Comparison of ENCODE assay signal across 1 cellular context in genomic region chr15:31325432-31325975, GRCh38.
TF ChIP-seq lines count a peak whose summit lies in the region.

No MANE protein-coding gene starts in this region.

TF ChIP-seq in WTC11, 78 proteins besides CTCF, POLR2A, EP300 and RAD21 (continued from another document):
- TF ChIP-seq CDX4 (CRISPR knock-in tag; IDR thresholded peaks at IDR 0.05; ENCODE audit: borderline replicate concordance), result no peak
- no peak for TF ChIP-seq ELF4 (CRISPR knock-in tag; IDR thresholded peaks at IDR 0.05; ENCODE audit: low read depth)
- 0 out of 2 replicates have a peak, but pooled peaks have one; percentile 1 for TF ChIP-seq MAX (CRISPR knock-in tag; IDR thresholded peaks at IDR 0.05)
- no peak for TF ChIP-seq ATF6 (CRISPR knock-in tag; IDR thresholded peaks at IDR 0.05)
